8 cellular contexts compared by ENCODE assay signal in genomic region chr1:42845866-42846256, GRCh38. TPM values are rescaled to one million over a fixed set of nuclear protein-coding genes. Genes with fewer than 3 reads are reported as not detected.
A peak's percentile ranks its signal among the peaks of the same experiment; 100 is the strongest.
DNase-seq lines count a peak whose midpoint lies in the region; ATAC-seq lines count a peak whose summit lies in the region.

No MANE protein-coding gene starts in this region.

- H3K36me3 ChIP-seq in naive thymus-derived CD4-positive, alpha-beta T cell (ENCODE audit: control insufficient read depth in 2 of 3, insufficient read depth in 3 of 3, low read length in 3 of 3), result peaks cover 0 to 17% (median 0%) of the 10 kb centered on the region in 3 experiments

- H3K27ac ChIP-seq in naive thymus-derived CD4-positive, alpha-beta T cell (ENCODE audit: low read depth, low read length), result peak overlapping the region; percentile 59

- peaks cover 28% of the 10 kb centered on the region for H3K4me1 Mint-ChIP-seq in activated naive CD4-positive, alpha-beta T cell treated with anti-CD3 and anti-CD28 coated beads for 36 hours (ENCODE audit: low read depth)
- peaks cover 21 to 25% (median 24%) of the 10 kb centered on the region in 3 donors for H3K4me1 Mint-ChIP-seq in IgD-negative memory B cell
- peaks cover 43% of the 10 kb centered on the region for H3K4me1 Mint-ChIP-seq in dendritic cell treated with granulocyte-macrophage colony-stimulating factor and Interleukin-4, amounts not matched to agents 40 ng/mL and 50 ng/mL, for 4 days (ENCODE audit: low read depth)
- peaks cover 19 to 38% (median 31%) of the 10 kb centered on the region in 7 donors for H3K4me1 Mint-ChIP-seq in naive thymus-derived CD4-positive, alpha-beta T cell

- CTCF ChIA-PET in activated naive CD4-positive, alpha-beta T cell treated with anti-CD3 and anti-CD28 coated beads for 36 hours (lab: Charles Lee), result interaction anchor here (0.6 to 2.8 kb wide), 9 partner anchors 11 to 269 kb away, joined by 3 to 10 read pairs (median 3); partner anchors contain the start of genes ERMAP and SVBP
- CTCF ChIA-PET in naive thymus-derived CD4-positive, alpha-beta T cell (lab: Charles Lee), result interaction anchor here (1.2 to 2.1 kb wide), 4 partner anchors 17 to 228 kb away, joined by 3 to 6 read pairs (median 3); partner anchors contain the start of gene YBX1

- intact Hi-C loops in activated naive CD4-positive, alpha-beta T cell treated with anti-CD3 and anti-CD28 coated beads for 36 hours (cut with micrococcal nuclease), result loop anchor here (1.0 to 10.0 kb wide), 7 partner anchors 29 to 381 kb away; partner anchors contain the start of genes C1orf50, CCDC30, ERMAP and P3H1
- intact Hi-C loops in dendritic cell treated with granulocyte-macrophage colony-stimulating factor and Interleukin-4, amounts not matched to agents 40 ng/mL and 50 ng/mL, for 4 days (cut with micrococcal nuclease), result loop anchor here (1.0 kb wide), 1 partner anchor 30 kb away; no protein-coding TSS in a partner anchor
- intact Hi-C loops in naive thymus-derived CD4-positive, alpha-beta T cell (cut with micrococcal nuclease), result loop anchor here (1.0 to 10.0 kb wide), 16 partner anchors 29 to 1129 kb away; partner anchors contain the start of genes C1orf50 (in 2 of the 2), CCDC30 (in 2 of the 2), CFAP57 (in 2 of the 2) and EBNA1BP2 (in 2 of the 2)

- peak; percentile 0 for ATAC-seq in naive thymus-derived CD4-positive, alpha-beta T cell
- no peak for ATAC-seq in HG02623 (IDR thresholded peaks at IDR 0.05; ENCODE audit: unreplicated experiment)

- peaks cover 0 to 1% (median 0%) of the 10 kb centered on the region in 3 experiments for H3K9me3 ChIP-seq in naive thymus-derived CD4-positive, alpha-beta T cell (ENCODE audit: control insufficient read depth in 2 of 3, low read length in 3 of 3)

- peaks cover 11 to 22% of the 10 kb centered on the region in 2 donors for H3K4me1 ChIP-seq in naive thymus-derived CD4-positive, alpha-beta T cell (ENCODE audit: control insufficient read depth in 2 of 2, insufficient read depth in 2 of 2, low read length in 2 of 2)

- H3K27me3 Mint-ChIP-seq in activated naive CD4-positive, alpha-beta T cell treated with anti-CD3 and anti-CD28 coated beads for 36 hours (ENCODE audit: low read depth), result no peaks in the 10 kb centered on the region
- H3K27me3 Mint-ChIP-seq in IgD-negative memory B cell, result no peaks in the 10 kb centered on the region
- H3K27me3 Mint-ChIP-seq in dendritic cell treated with granulocyte-macrophage colony-stimulating factor and Interleukin-4, amounts not matched to agents 40 ng/mL and 50 ng/mL, for 4 days, result no peaks in the 10 kb centered on the region
- no peaks in the 10 kb centered on the region for H3K27me3 Mint-ChIP-seq in naive thymus-derived CD4-positive, alpha-beta T cell

- peak overlapping the region; percentile 82 for H3K4me3 Mint-ChIP-seq in activated naive CD4-positive, alpha-beta T cell treated with anti-CD3 and anti-CD28 coated beads for 36 hours
- H3K4me3 Mint-ChIP-seq in IgD-negative memory B cell, result peak overlapping the region; percentile 87 to 95 (median 92)
- H3K4me3 Mint-ChIP-seq in dendritic cell treated with granulocyte-macrophage colony-stimulating factor and Interleukin-4, amounts not matched to agents 40 ng/mL and 50 ng/mL, for 4 days, result peak overlapping the region; percentile 86
- H3K4me3 Mint-ChIP-seq in naive thymus-derived CD4-positive, alpha-beta T cell, result peak overlapping the region; percentile 84 to 100 (median 96)

- H3K9me3 Mint-ChIP-seq in activated naive CD4-positive, alpha-beta T cell treated with anti-CD3 and anti-CD28 coated beads for 36 hours, result peaks cover 7% of the 10 kb centered on the region
- H3K9me3 Mint-ChIP-seq in IgD-negative memory B cell, result peaks cover 0 to 1% (median 0%) of the 10 kb centered on the region in 3 donors
- H3K9me3 Mint-ChIP-seq in dendritic cell treated with granulocyte-macrophage colony-stimulating factor and Interleukin-4, amounts not matched to agents 40 ng/mL and 50 ng/mL, for 4 days, result no peaks in the 10 kb centered on the region
- H3K9me3 Mint-ChIP-seq in naive thymus-derived CD4-positive, alpha-beta T cell, result peaks cover 0 to 13% (median 2%) of the 10 kb centered on the region in 11 donors

- H3K36me3 Mint-ChIP-seq in activated naive CD4-positive, alpha-beta T cell treated with anti-CD3 and anti-CD28 coated beads for 36 hours (ENCODE audit: low read depth), result peaks cover 30% of the 10 kb centered on the region
- H3K36me3 Mint-ChIP-seq in IgD-negative memory B cell, result peaks cover 11% of the 10 kb centered on the region
- peaks cover 59% of the 10 kb centered on the region for H3K36me3 Mint-ChIP-seq in dendritic cell treated with granulocyte-macrophage colony-stimulating factor and Interleukin-4, amounts not matched to agents 40 ng/mL and 50 ng/mL, for 4 days (ENCODE audit: low read depth)
- H3K36me3 Mint-ChIP-seq in naive thymus-derived CD4-positive, alpha-beta T cell, result peaks cover 12 to 44% (median 24%) of the 10 kb centered on the region in 5 donors

- peak; percentile 32 for DNase-seq in activated naive CD4-positive, alpha-beta T cell treated with anti-CD3 and anti-CD28 coated beads for 36 hours
- DNase-seq in activated naive CD4-positive, alpha-beta T cell (lab: John Stamatoyannopoulos, UW), result no peak
- DNase-seq in naive thymus-derived CD4-positive, alpha-beta T cell, result no peak
- no peak for DNase-seq in NCI-H2171 (lab: John Stamatoyannopoulos, UW)
- no peak for DNase-seq in NCI-H187 (lab: John Stamatoyannopoulos, UW)

- peak overlapping the region; percentile 74 for H3K27ac Mint-ChIP-seq in activated naive CD4-positive, alpha-beta T cell treated with anti-CD3 and anti-CD28 coated beads for 36 hours
- peak overlapping the region; percentile 5 to 80 (median 59) for H3K27ac Mint-ChIP-seq in IgD-negative memory B cell
- peak overlapping the region; percentile 81 for H3K27ac Mint-ChIP-seq in dendritic cell treated with granulocyte-macrophage colony-stimulating factor and Interleukin-4, amounts not matched to agents 40 ng/mL and 50 ng/mL, for 4 days
- H3K27ac Mint-ChIP-seq in naive thymus-derived CD4-positive, alpha-beta T cell, result peak overlapping the region; percentile 71 to 93 (median 85)

- no peaks in the 10 kb centered on the region for H3K27me3 ChIP-seq in naive thymus-derived CD4-positive, alpha-beta T cell (ENCODE audit: control insufficient read depth in 2 of 2, insufficient read depth in 2 of 2, low read length in 2 of 2)

- POLR2A ChIA-PET in naive thymus-derived CD4-positive, alpha-beta T cell (lab: Charles Lee), result interaction anchor here (0.7 to 4.9 kb wide), 10 partner anchors 17 to 188 kb away, joined by 3 to 37 read pairs (median 4); partner anchors contain the start of genes C1orf50, ERMAP, P3H1 and SVBP

- H3K4me3 ChIP-seq in naive thymus-derived CD4-positive, alpha-beta T cell (ENCODE audit: low read length), result peak overlapping the region; percentile 97

RNA-seq across cellular contexts. Expression of gene ZNF691, which starts 0.6 kb away (rescaled TPM):
- total RNA-seq in activated naive CD4-positive, alpha-beta T cell treated with anti-CD3 and anti-CD28 coated beads for 36 hours, result 1 to 10 TPM; 4.6 to 5.3 TPM
- 10.5 TPM for polyA plus RNA-seq in IgD-negative memory B cell
- 10 to 100 TPM in 3 of 5 experiments, 1 to 10 TPM in 2; 3.5 to 17.2 (median 12.8) TPM for total RNA-seq in naive thymus-derived CD4-positive, alpha-beta T cell
- polyA plus RNA-seq in naive thymus-derived CD4-positive, alpha-beta T cell, result 10 to 100 TPM; 11.5 to 12.4 TPM

RNA-seq across cellular contexts. Expression of gene SVBP, which starts 28.7 kb away (rescaled TPM):
- total RNA-seq in activated naive CD4-positive, alpha-beta T cell treated with anti-CD3 and anti-CD28 coated beads for 36 hours, result 10 to 100 TPM; 16.4 to 17.0 TPM
- polyA plus RNA-seq in IgD-negative memory B cell, result 47.1 TPM
- total RNA-seq in naive thymus-derived CD4-positive, alpha-beta T cell, result 10 to 100 TPM; 12.7 to 22.2 (median 17.8) TPM
- polyA plus RNA-seq in naive thymus-derived CD4-positive, alpha-beta T cell, result 10 to 100 TPM; 36.3 to 47.2 TPM

RNA-seq across cellular contexts. Expression of gene ERMAP, which starts 28.9 kb away (rescaled TPM):
- 1 to 10 TPM; 3.1 TPM for total RNA-seq in activated naive CD4-positive, alpha-beta T cell treated with anti-CD3 and anti-CD28 coated beads for 36 hours
- polyA plus RNA-seq in IgD-negative memory B cell, result 1.9 TPM
- total RNA-seq in naive thymus-derived CD4-positive, alpha-beta T cell, result 10 to 100 TPM in 1 of 5 experiments, 1 to 10 TPM in 4; 6.1 to 10.3 (median 6.7) TPM
- polyA plus RNA-seq in naive thymus-derived CD4-positive, alpha-beta T cell, result 1 to 10 TPM; 1.9 to 2.9 TPM
